In the genomic region with DNA sequence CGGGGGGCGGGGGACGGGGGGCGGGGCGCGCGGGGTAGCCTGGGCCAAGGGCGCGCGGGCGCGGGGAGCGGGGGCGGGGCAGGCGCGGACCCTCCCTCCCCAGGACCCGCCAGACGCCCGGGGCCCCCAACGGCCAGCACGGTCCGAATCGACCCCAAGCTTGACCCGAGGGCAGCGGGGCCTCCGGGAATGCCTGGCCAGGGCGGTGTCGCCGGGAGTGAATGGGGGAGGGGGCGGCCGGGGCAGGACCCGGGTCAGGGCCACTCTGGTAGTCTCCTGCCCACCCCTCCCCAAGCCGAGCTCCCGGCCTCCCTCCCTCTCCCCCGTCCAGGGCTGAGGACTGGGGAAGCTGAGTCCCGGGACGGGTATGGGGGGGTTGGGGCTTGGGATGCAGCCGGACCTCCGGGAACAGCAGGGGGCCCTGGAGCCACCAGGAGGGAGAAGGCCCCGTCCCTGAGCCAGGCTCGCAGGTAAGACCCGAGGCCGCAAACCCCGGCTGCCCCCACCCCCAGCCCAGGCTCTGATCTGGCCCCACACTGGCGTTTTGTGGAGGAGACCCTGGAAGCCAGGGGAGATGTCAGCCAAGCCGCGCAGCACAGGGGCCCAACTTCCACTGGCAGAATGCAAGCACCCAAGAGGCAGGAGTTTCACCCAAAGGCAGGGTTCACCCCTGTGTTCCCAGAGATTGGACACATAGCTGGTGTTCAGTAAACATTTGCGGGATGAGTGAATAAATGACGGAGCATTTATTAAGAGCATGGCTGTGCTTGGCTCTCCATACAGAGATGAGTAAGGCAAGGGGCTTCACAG, we compare ENCODE assay signal across 13 cellular contexts. TPM values are rescaled to one million over a fixed set of nuclear protein-coding genes. Genes with fewer than 3 reads are reported as not detected.
"Had no signal": no experiment of that assay in that cellular context is flagged by ENCODE, and none has a peak within 500 bp of the region (broad histone marks: within the 10 kb centered on the region; RNA-seq: fewer than 3 reads in every experiment).

No MANE protein-coding gene starts in this region.

- H3K27ac ChIP-seq: esophagus muscularis mucosa, prostate gland, right lobe of liver, tibial nerve had no signal

- H3K4me3 Mint-ChIP-seq: stimulated activated effector memory CD8-positive, alpha-beta T cell treated with anti-CD3 and anti-CD28 coated beads, Interleukin-12 subunit alpha, Interleukin-12 subunit beta, amount 100 ng/mL, for 72 hours had no signal

- H3K9me3 ChIP-seq: esophagus muscularis mucosa, prostate gland, right lobe of liver had no signal

- H3K36me3 ChIP-seq: esophagus muscularis mucosa, prostate gland, right lobe of liver, tibial nerve had no signal

- H3K27ac Mint-ChIP-seq: activated naive CD4-positive, alpha-beta T cell treated with anti-CD3 and anti-CD28 coated beads, Interleukin-2, amount 50 U/mL, for 24 hours; stimulated activated effector memory CD8-positive, alpha-beta T cell treated with anti-CD3 and anti-CD28 coated beads, Interleukin-12 subunit alpha, Interleukin-12 subunit beta, amount 100 ng/mL, for 72 hours had no signal

- DNase-seq: activated CD4-positive, alpha-beta T cell treated with anti-CD3 and anti-CD28 coated beads, Interleukin-2, amount 50 U/mL, for 4 hours; activated CD4-positive, CD25-positive, alpha-beta regulatory T cell treated with anti-CD3 and anti-CD28 coated beads, Interleukin-2, amount 50 U/mL, for 72 hours; left ventricle myocardium superior; mesenchymal stem cell; right lobe of liver had no signal

- H3K4me3 ChIP-seq: prostate gland, right lobe of liver, tibial nerve had no signal

- H3K4me1 ChIP-seq: right lobe of liver had no signal

- H3K9me3 Mint-ChIP-seq: activated naive CD4-positive, alpha-beta T cell treated with anti-CD3 and anti-CD28 coated beads, Interleukin-2, amount 50 U/mL, for 24 hours; stimulated activated effector memory CD8-positive, alpha-beta T cell treated with anti-CD3 and anti-CD28 coated beads, Interleukin-12 subunit alpha, Interleukin-12 subunit beta, amount 100 ng/mL, for 72 hours had no signal

- H3K36me3 Mint-ChIP-seq: stimulated activated effector memory CD8-positive, alpha-beta T cell treated with anti-CD3 and anti-CD28 coated beads, Interleukin-12 subunit alpha, Interleukin-12 subunit beta, amount 100 ng/mL, for 72 hours had no signal

- ATAC-seq: right lobe of liver; stimulated activated effector memory CD8-positive, alpha-beta T cell treated with anti-CD3 and anti-CD28 coated beads, Interleukin-12 subunit alpha, Interleukin-12 subunit beta, amount 100 ng/mL, for 72 hours had no signal

- FAIRE-seq: endometrium, keratinocyte had no signal

RNA-seq across cellular contexts. Expression of a gene that starts 0.6 kb away (rescaled TPM):
- total RNA-seq: right lobe of liver; T-helper 2 cell treated with Interferon-gamma antibody and Interleukin-4, amounts not matched to agents 100 ng/mL and 5 ng/mL, for 36 hours had no signal
- polyA plus RNA-seq: keratinocyte had no signal
